ENCODE assay signal across 2 cellular contexts in the genomic region with DNA sequence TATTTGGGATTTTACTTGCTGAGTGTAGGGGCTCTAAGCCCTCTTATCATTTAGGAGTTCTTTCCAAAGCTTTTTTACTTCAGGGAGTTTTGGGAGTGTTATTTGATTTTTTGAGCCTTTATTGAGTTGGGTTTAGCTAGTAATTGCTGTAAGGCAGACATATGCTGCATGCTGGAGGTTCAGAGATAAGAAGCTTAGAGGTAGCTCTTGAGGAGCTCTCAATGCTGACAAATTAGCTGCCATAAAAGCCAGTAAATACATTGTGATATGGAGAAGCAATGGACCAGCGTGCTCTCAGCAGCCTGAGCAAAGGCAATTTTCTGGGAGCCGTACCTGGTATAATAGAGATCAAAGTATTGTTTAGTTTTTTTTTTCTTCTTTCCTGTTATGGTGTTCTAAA.
TF ChIP-seq lines count a peak whose summit lies in the region.

No MANE protein-coding gene starts in this region.

TF ChIP-seq in SK-N-SH, 30 proteins besides CTCF, POLR2A, EP300 and RAD21:
- TF ChIP-seq, protein P1, sequence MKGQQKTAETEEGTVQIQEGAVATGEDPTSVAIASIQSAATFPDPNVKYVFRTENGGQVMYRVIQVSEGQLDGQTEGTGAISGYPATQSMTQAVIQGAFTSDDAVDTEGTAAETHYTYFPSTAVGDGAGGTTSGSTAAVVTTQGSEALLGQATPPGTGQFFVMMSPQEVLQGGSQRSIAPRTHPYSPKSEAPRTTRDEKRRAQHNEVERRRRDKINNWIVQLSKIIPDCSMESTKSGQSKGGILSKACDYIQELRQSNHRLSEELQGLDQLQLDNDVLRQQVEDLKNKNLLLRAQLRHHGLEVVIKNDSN (IDR thresholded peaks at IDR 0.05; ENCODE audit: borderline replicate concordance, low read depth) = no peak
- TF ChIP-seq GATA2 (CRISPR knock-in tag; IDR thresholded peaks at IDR 0.05) = peak; percentile 64

TF ChIP-seq in SK-N-SH treated with all-trans-retinoic acid at 6 μM for 48 hours, 23 proteins besides CTCF, POLR2A, EP300 and RAD21:
- TF ChIP-seq, protein P2, sequence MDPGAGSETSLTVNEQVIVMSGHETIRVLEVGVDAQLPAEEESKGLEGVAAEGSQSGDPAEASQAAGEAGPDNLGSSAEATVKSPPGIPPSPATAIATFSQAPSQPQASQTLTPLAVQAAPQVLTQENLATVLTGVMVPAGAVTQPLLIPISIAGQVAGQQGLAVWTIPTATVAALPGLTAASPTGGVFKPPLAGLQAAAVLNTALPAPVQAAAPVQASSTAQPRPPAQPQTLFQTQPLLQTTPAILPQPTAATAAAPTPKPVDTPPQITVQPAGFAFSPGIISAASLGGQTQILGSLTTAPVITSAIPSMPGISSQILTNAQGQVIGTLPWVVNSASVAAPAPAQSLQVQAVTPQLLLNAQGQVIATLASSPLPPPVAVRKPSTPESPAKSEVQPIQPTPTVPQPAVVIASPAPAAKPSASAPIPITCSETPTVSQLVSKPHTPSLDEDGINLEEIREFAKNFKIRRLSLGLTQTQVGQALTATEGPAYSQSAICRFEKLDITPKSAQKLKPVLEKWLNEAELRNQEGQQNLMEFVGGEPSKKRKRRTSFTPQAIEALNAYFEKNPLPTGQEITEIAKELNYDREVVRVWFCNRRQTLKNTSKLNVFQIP (CRISPR knock-in tag; IDR thresholded peaks at IDR 0.05; ENCODE audit: borderline replicate concordance, low read depth) = no peak
- TF ChIP-seq, protein P3, sequence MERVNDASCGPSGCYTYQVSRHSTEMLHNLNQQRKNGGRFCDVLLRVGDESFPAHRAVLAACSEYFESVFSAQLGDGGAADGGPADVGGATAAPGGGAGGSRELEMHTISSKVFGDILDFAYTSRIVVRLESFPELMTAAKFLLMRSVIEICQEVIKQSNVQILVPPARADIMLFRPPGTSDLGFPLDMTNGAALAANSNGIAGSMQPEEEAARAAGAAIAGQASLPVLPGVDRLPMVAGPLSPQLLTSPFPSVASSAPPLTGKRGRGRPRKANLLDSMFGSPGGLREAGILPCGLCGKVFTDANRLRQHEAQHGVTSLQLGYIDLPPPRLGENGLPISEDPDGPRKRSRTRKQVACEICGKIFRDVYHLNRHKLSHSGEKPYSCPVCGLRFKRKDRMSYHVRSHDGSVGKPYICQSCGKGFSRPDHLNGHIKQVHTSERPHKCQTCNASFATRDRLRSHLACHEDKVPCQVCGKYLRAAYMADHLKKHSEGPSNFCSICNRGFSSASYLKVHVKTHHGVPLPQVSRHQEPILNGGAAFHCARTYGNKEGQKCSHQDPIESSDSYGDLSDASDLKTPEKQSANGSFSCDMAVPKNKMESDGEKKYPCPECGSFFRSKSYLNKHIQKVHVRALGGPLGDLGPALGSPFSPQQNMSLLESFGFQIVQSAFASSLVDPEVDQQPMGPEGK (CRISPR knock-in tag; IDR thresholded peaks at IDR 0.05; ENCODE audit: borderline replicate concordance) = no peak
- TF ChIP-seq ZNF70 (CRISPR knock-in tag; IDR thresholded peaks at IDR 0.05) (no peak), TCF4 (CRISPR knock-in tag; IDR thresholded peaks at IDR 0.05; ENCODE audit: borderline replicate concordance) (no peak), RARB (CRISPR knock-in tag; IDR thresholded peaks at IDR 0.05) (no peak), ESRRG (CRISPR knock-in tag; IDR thresholded peaks at IDR 0.05) (no peak), ZFP3 (CRISPR knock-in tag; IDR thresholded peaks at IDR 0.05) (no peak), TOX (CRISPR knock-in tag; IDR thresholded peaks at IDR 0.05; ENCODE audit: borderline replicate concordance) (no peak), SNAI2 (CRISPR knock-in tag; IDR thresholded peaks at IDR 0.05) (no peak), PPARA (CRISPR knock-in tag; IDR thresholded peaks at IDR 0.05; ENCODE audit: borderline replicate concordance) (no peak), ISL1 (CRISPR knock-in tag; IDR thresholded peaks at IDR 0.05) (no peak), ZC3H10 (CRISPR knock-in tag; IDR thresholded peaks at IDR 0.05) (no peak), ZNF565 (CRISPR knock-in tag; conservative IDR thresholded peaks at IDR 0.05; ENCODE audit: low read depth) (no peak), BACH2 (CRISPR knock-in tag; IDR thresholded peaks at IDR 0.05; ENCODE audit: borderline replicate concordance) (no peak), ZFP30 (CRISPR knock-in tag; IDR thresholded peaks at IDR 0.05) (no peak), GLIS3 (CRISPR knock-in tag; IDR thresholded peaks at IDR 0.05) (no peak), ARNTL (CRISPR knock-in tag; IDR thresholded peaks at IDR 0.05; ENCODE audit: borderline replicate concordance, low read depth) (no peak)
TF ChIP-seq in SK-N-SH treated with all-trans-retinoic acid at 6 μM for 48 hours: peak in this region for 0.
